Comparison of ENCODE assay signal across 1 cellular context in the genomic region with DNA sequence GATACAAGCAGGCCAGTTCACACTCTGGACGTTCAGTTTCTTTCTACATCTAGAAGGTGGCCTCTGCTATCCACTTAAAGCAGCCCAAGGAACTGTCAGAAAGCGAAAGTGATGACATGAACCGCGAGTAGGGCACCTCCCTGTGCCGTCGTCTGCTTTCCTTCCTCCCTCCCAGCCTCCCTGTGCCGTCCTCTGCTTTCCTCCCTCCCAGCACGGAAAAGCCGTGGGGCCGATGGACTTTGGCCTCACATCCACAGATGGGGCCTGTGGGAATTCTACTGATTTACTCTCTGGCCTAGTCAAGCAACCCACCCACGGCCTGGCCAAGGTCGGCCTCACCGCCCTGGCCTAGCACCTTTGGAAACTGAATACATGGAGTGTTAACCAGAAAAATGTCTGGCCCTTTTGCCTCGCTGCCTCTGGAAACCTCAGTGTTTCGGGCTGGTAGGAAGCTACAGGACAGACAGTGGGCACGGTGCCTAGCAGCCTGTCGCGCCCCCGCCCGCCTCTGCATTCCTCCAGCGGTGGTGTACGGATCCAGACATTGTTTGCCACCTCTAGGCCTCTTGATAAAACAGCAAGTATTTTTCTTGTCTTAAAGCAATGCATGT.
A peak's percentile ranks its signal among the peaks of the same experiment; 100 is the strongest.
TF ChIP-seq lines count a peak whose summit lies in the region.

No MANE protein-coding gene starts in this region.

TF ChIP-seq in HepG2, 621 proteins besides CTCF, POLR2A, EP300 and RAD21 (continued from another document and continues in another):
- TF ChIP-seq, protein P1, sequence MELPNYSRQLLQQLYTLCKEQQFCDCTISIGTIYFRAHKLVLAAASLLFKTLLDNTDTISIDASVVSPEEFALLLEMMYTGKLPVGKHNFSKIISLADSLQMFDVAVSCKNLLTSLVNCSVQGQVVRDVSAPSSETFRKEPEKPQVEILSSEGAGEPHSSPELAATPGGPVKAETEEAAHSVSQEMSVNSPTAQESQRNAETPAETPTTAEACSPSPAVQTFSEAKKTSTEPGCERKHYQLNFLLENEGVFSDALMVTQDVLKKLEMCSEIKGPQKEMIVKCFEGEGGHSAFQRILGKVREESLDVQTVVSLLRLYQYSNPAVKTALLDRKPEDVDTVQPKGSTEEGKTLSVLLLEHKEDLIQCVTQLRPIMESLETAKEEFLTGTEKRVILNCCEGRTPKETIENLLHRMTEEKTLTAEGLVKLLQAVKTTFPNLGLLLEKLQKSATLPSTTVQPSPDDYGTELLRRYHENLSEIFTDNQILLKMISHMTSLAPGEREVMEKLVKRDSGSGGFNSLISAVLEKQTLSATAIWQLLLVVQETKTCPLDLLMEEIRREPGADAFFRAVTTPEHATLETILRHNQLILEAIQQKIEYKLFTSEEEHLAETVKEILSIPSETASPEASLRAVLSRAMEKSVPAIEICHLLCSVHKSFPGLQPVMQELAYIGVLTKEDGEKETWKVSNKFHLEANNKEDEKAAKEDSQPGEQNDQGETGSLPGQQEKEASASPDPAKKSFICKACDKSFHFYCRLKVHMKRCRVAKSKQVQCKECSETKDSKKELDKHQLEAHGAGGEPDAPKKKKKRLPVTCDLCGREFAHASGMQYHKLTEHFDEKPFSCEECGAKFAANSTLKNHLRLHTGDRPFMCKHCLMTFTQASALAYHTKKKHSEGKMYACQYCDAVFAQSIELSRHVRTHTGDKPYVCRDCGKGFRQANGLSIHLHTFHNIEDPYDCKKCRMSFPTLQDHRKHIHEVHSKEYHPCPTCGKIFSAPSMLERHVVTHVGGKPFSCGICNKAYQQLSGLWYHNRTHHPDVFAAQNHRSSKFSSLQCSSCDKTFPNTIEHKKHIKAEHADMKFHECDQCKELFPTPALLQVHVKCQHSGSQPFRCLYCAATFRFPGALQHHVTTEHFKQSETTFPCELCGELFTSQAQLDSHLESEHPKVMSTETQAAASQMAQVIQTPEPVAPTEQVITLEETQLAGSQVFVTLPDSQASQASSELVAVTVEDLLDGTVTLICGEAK (IDR thresholded peaks at IDR 0.05): no peak
- TF ChIP-seq, protein P1 (CRISPR knock-in tag; IDR thresholded peaks at IDR 0.05): peak; percentile 74; the same call in 1 of the 2 replicates
- peak; percentile 65; the same call in 1 of the 2 replicates for TF ChIP-seq HMG20B (CRISPR knock-in tag; conservative IDR thresholded peaks at IDR 0.05)
- peak; percentile 57; the same call in 1 of the 2 replicates for TF ChIP-seq RXRB (CRISPR knock-in tag; IDR thresholded peaks at IDR 0.05; ENCODE audit: borderline replicate concordance)
- peak; percentile 51; the same call in 1 of the 2 replicates for TF ChIP-seq SAP130 (CRISPR knock-in tag; IDR thresholded peaks at IDR 0.05; ENCODE audit: low read depth)
- no peak for TF ChIP-seq RNF219 (CRISPR knock-in tag; IDR thresholded peaks at IDR 0.05)
- TF ChIP-seq, protein P2, sequence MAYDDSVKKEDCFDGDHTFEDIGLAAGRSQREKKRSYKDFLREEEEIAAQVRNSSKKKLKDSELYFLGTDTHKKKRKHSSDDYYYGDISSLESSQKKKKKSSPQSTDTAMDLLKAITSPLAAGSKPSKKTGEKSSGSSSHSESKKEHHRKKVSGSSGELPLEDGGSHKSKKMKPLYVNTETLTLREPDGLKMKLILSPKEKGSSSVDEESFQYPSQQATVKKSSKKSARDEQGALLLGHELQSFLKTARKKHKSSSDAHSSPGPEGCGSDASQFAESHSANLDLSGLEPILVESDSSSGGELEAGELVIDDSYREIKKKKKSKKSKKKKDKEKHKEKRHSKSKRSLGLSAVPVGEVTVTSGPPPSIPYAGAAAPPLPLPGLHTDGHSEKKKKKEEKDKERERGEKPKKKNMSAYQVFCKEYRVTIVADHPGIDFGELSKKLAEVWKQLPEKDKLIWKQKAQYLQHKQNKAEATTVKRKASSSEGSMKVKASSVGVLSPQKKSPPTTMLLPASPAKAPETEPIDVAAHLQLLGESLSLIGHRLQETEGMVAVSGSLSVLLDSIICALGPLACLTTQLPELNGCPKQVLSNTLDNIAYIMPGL (CRISPR knock-in tag; IDR thresholded peaks at IDR 0.05; ENCODE audit: borderline replicate concordance in 1 of 2, low read depth in 1 of 2): peak; percentile 63 to 75; a peak in 3 of 4 replicates
- peak; percentile 57; the same call in 1 of the 2 replicates for TF ChIP-seq MYC (CRISPR knock-in tag; IDR thresholded peaks at IDR 0.05; ENCODE audit: borderline replicate concordance)
- no peak for TF ChIP-seq ZNF776 (CRISPR knock-in tag; IDR thresholded peaks at IDR 0.05)
- peak; percentile 48; the same call in 1 of the 2 replicates for TF ChIP-seq TGIF2 (CRISPR knock-in tag; IDR thresholded peaks at IDR 0.05)
- TF ChIP-seq AKAP8 (CRISPR knock-in tag; IDR thresholded peaks at IDR 0.05): peak; percentile 87; the same call in 1 of the 2 replicates
- TF ChIP-seq ZNF124 (CRISPR knock-in tag; IDR thresholded peaks at IDR 0.05): peak; percentile 73; the same call in 1 of the 2 replicates
- TF ChIP-seq HNRNPLL (IDR thresholded peaks at IDR 0.05; ENCODE audit: low read depth, low read length, poor library complexity, severe bottlenecking): peak; percentile 30
- peak; percentile 88 for TF ChIP-seq ZMYM3 (CRISPR knock-in tag; IDR thresholded peaks at IDR 0.05)
- TF ChIP-seq, protein P3, sequence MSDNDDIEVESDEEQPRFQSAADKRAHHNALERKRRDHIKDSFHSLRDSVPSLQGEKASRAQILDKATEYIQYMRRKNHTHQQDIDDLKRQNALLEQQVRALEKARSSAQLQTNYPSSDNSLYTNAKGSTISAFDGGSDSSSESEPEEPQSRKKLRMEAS (IDR thresholded peaks at IDR 0.05): peak; percentile 70; the same call in 1 of the 2 replicates
- 0 out of 2 replicates have a peak, but pooled peaks have one; percentile 33 for TF ChIP-seq WIZ (CRISPR knock-in tag; IDR thresholded peaks at IDR 0.05)
- peak; percentile 74 for TF ChIP-seq SALL2 (CRISPR knock-in tag; IDR thresholded peaks at IDR 0.05)
- TF ChIP-seq ZNF333 (CRISPR knock-in tag; IDR thresholded peaks at IDR 0.05; ENCODE audit: borderline replicate concordance): peak; percentile 58; the same call in 1 of the 2 replicates
- peak; percentile 68 for TF ChIP-seq ZNF781 (CRISPR knock-in tag; IDR thresholded peaks at IDR 0.05; ENCODE audit: borderline replicate concordance, not compliant biosample characterization)
- TF ChIP-seq, protein P4, sequence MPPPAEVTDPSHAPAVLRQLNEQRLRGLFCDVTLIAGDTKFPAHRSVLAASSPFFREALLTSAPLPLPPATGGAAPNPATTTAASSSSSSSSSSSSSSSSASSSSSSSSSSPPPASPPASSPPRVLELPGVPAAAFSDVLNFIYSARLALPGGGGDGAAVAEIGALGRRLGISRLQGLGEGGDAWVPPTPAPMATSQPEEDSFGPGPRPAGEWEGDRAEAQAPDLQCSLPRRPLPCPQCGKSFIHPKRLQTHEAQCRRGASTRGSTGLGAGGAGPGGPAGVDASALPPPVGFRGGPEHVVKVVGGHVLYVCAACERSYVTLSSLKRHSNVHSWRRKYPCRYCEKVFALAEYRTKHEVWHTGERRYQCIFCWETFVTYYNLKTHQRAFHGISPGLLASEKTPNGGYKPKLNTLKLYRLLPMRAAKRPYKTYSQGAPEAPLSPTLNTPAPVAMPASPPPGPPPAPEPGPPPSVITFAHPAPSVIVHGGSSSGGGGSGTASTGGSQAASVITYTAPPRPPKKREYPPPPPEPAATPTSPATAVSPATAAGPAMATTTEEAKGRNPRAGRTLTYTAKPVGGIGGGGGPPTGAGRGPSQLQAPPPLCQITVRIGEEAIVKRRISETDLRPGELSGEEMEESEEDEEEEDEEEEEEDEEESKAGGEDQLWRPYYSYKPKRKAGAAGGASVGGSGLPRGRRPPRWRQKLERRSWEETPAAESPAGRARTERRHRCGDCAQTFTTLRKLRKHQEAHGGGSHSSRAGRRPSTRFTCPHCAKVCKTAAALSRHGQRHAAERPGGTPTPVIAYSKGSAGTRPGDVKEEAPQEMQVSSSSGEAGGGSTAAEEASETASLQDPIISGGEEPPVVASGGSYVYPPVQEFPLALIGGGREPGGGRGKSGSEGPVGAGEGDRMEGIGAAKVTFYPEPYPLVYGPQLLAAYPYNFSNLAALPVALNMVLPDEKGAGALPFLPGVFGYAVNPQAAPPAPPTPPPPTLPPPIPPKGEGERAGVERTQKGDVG (CRISPR knock-in tag; IDR thresholded peaks at IDR 0.05; ENCODE audit: borderline replicate concordance): 0 out of 2 replicates have a peak, but pooled peaks have one; percentile 25
- TF ChIP-seq SOX5 (CRISPR knock-in tag; IDR thresholded peaks at IDR 0.05; ENCODE audit: borderline replicate concordance): 0 out of 2 replicates have a peak, but pooled peaks have one; percentile 58
- peak; percentile 73 for TF ChIP-seq ELF3 (CRISPR knock-in tag; IDR thresholded peaks at IDR 0.05)
- TF ChIP-seq, protein P5, sequence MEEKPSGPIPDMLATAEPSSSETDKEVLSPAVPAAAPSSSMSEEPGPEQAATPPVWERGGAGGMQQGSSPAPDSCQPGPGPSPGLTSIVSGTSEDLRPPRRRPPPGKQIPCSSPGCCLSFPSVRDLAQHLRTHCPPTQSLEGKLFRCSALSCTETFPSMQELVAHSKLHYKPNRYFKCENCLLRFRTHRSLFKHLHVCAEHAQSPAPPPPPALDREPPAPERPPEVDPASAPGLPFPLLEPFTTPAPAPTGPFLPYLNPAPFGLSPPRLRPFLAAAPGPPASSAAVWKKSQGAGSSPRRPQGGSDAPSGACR (CRISPR knock-in tag; IDR thresholded peaks at IDR 0.05): peak; percentile 79; the same call in 1 of the 2 replicates
- TF ChIP-seq HOXD1 (CRISPR knock-in tag; IDR thresholded peaks at IDR 0.05): no peak
- TF ChIP-seq ZNF143 (CRISPR knock-in tag; IDR thresholded peaks at IDR 0.05): peak; percentile 27; the same call in 1 of the 2 replicates
- TF ChIP-seq, protein P6, sequence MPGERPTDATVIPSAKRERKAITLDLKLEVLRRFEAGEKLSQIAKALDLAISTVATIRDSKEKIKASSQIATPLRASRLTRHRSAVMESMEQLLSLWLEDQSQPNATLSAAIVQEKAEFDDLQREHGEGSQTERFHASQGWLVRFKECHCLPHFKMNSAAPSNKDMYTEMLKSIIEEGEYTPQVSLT (CRISPR knock-in tag; IDR thresholded peaks at IDR 0.05; ENCODE audit: borderline replicate concordance, low read depth): no peak
- peak; percentile 63 for TF ChIP-seq KAT7 (CRISPR knock-in tag; IDR thresholded peaks at IDR 0.05; ENCODE audit: borderline replicate concordance)
- TF ChIP-seq ZBTB21 (CRISPR knock-in tag; IDR thresholded peaks at IDR 0.05): 0 out of 2 replicates have a peak, but pooled peaks have one; percentile 25
- TF ChIP-seq, protein P7, sequence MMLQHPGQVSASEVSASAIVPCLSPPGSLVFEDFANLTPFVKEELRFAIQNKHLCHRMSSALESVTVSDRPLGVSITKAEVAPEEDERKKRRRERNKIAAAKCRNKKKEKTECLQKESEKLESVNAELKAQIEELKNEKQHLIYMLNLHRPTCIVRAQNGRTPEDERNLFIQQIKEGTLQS (CRISPR knock-in tag; IDR thresholded peaks at IDR 0.05): peak; percentile 34; the same call in 1 of the 2 replicates
- TF ChIP-seq ZSCAN9 (CRISPR knock-in tag; IDR thresholded peaks at IDR 0.05; ENCODE audit: borderline replicate concordance): no peak
- TF ChIP-seq PCBP1 (IDR thresholded peaks at IDR 0.05; ENCODE audit: borderline replicate concordance, low read depth, low read length): 0 out of 2 replicates have a peak, but pooled peaks have one; percentile 73
- TF ChIP-seq ZNF33A (CRISPR knock-in tag; IDR thresholded peaks at IDR 0.05; ENCODE audit: borderline replicate concordance): no peak
- 0 out of 2 replicates have a peak, but pooled peaks have one; percentile 19 for TF ChIP-seq NR2C2 (CRISPR knock-in tag; IDR thresholded peaks at IDR 0.05; ENCODE audit: borderline replicate concordance)
- peak; percentile 79 for TF ChIP-seq THAP11 (CRISPR knock-in tag; IDR thresholded peaks at IDR 0.05)
- TF ChIP-seq ZNF550 (CRISPR knock-in tag; IDR thresholded peaks at IDR 0.05; ENCODE audit: borderline replicate concordance): no peak
- peak; percentile 99 for TF ChIP-seq ZFY (CRISPR knock-in tag; IDR thresholded peaks at IDR 0.05)
- no peak for TF ChIP-seq TBL1XR1 (IDR thresholded peaks at IDR 0.05; ENCODE audit: borderline replicate concordance, low read length, partially characterized antibody)
- TF ChIP-seq RNF2 (conservative IDR thresholded peaks at IDR 0.05; ENCODE audit: low read depth): peak; percentile 46; the same call in 1 of the 2 replicates
- TF ChIP-seq ATF1 (CRISPR knock-in tag; IDR thresholded peaks at IDR 0.05): no peak
- peak; percentile 63; the same call in 1 of the 2 replicates for TF ChIP-seq MED1 (CRISPR knock-in tag; IDR thresholded peaks at IDR 0.05)
- 0 out of 2 replicates have a peak, but pooled peaks have one; percentile 25 for TF ChIP-seq MIER3 (CRISPR knock-in tag; IDR thresholded peaks at IDR 0.05; ENCODE audit: borderline replicate concordance)
